8 cellular contexts compared by ENCODE assay signal in genomic region chr1:145286924-145287555, GRCh38. TPM values are rescaled to one million over a fixed set of nuclear protein-coding genes. Genes with fewer than 3 reads are reported as not detected.
A peak's percentile ranks its signal among the peaks of the same experiment; 100 is the strongest.
DNase-seq lines count a peak whose midpoint lies in the region; ATAC-seq and TF ChIP-seq lines count a peak whose summit lies in the region.
"Not testable (repeated sequence)": the region's sequence is repeated elsewhere in the genome, so short reads cannot be mapped to it uniquely, and the experiment has no call there.

No MANE protein-coding gene starts in this region.

- not testable (repeated sequence) for H3K27me3 Mint-ChIP-seq in H9 (ENCODE audit: low read depth); activated T-cell treated with anti-CD3 and anti-CD28 coated beads, Interleukin-2, amount 50 U/mL, for 72 hours (ENCODE audit: low read depth); naive B cell

- not testable (repeated sequence) for BruUV-seq in A673 (replicated peaks; lab: Mats Ljungman, UMichigan)

- no CpG with 5 or more reads among the region's 41 CpGs for WGBS in H9 (ENCODE audit: extremely low coverage, insufficient read length, low lambda C conversion rate)

- H4K91ac ChIP-seq in H9 (ENCODE audit: insufficient read length, low read depth, low read length) = not testable (repeated sequence)

- TF ChIP-seq CTCF in A673 (conservative IDR thresholded peaks at IDR 0.05; ENCODE audit: low read depth, low read length); colonic mucosa (IDR thresholded peaks at IDR 0.05); left ventricle myocardium inferior (IDR thresholded peaks at IDR 0.05; ENCODE audit: borderline replicate concordance): not testable (repeated sequence)
- peak; percentile 40; the same call in 2 of the 3 replicates for TF ChIP-seq CTCF in H9 (conservative IDR thresholded peaks at IDR 0.05)

- H3K4me3 ChIP-seq in A673 (ENCODE audit: low read depth, low read length, poor library complexity, severe bottlenecking) = peak overlapping the region; percentile 50
- peak overlapping the region; percentile 25 for H3K4me3 ChIP-seq in colonic mucosa
- peak overlapping the region; percentile 60 for H3K4me3 ChIP-seq in left ventricle myocardium inferior

- H3T11ph ChIP-seq in H9 (ENCODE audit: low read length) = not testable (repeated sequence)

- H3K9me3 Mint-ChIP-seq in H9; activated T-cell treated with anti-CD3 and anti-CD28 coated beads, Interleukin-2, amount 50 U/mL, for 72 hours; naive B cell: not testable (repeated sequence)

- not testable (repeated sequence) for H2AK5ac ChIP-seq in H9 (ENCODE audit: insufficient read length, low read length)

- not testable (repeated sequence) for H3K4me2 ChIP-seq in H9 (ENCODE audit: insufficient read depth, insufficient read length, low read length)

- not testable (repeated sequence) for H2BK12ac ChIP-seq in H9 (ENCODE audit: insufficient read length, low read depth, low read length)

- H3K27me3 ChIP-seq in A673 (replicated peaks; ENCODE audit: insufficient read depth, low read depth, low read length, poor library complexity); H9 (ENCODE audit: insufficient read depth, low read length); colonic mucosa; left ventricle myocardium inferior (ENCODE audit: low read depth): not testable (repeated sequence)

- not testable (repeated sequence) for H4K5ac ChIP-seq in H9 (ENCODE audit: insufficient read length, low read depth, low read length)

- not testable (repeated sequence) for H3K14ac ChIP-seq in H9 (ENCODE audit: insufficient read depth, low read length)

- H2AFZ ChIP-seq in H9 (ENCODE audit: low read length) = not testable (repeated sequence)

- H3K18ac ChIP-seq in H9 (ENCODE audit: insufficient read length, low read depth, low read length) = not testable (repeated sequence)

- POLR2A ChIA-PET in A673 (lab: Charles Lee; ENCODE audit: low non-redundant PET) = not testable (repeated sequence)

- ATAC-seq in activated T-cell treated with anti-CD3 and anti-CD28 coated beads, Interleukin-2, amount 50 U/mL, for 72 hours (replicated peaks in 1 of 2); naive B cell (ENCODE audit: low read depth in 2 of 2): not testable (repeated sequence)

- H3K4me1 ChIP-seq in A673 (ENCODE audit: insufficient read depth, low read length, poor library complexity, severe bottlenecking); H9 (ENCODE audit: insufficient read depth, low read length); colonic mucosa; left ventricle myocardium inferior: not testable (repeated sequence)

- not testable (repeated sequence) for H3K79me2 ChIP-seq in H9 (ENCODE audit: insufficient read depth, low read length)

- not testable (repeated sequence) for H3K4me1 Mint-ChIP-seq in H9, naive B cell
- peaks cover 11% of the 10 kb centered on the region for H3K4me1 Mint-ChIP-seq in activated T-cell treated with anti-CD3 and anti-CD28 coated beads, Interleukin-2, amount 50 U/mL, for 72 hours (ENCODE audit: low read depth)

- not testable (repeated sequence) for H3K4ac ChIP-seq in H9 (ENCODE audit: low read depth, low read length)

- H4K20me1 ChIP-seq in H9 (ENCODE audit: control insufficient read depth, insufficient read depth, insufficient read length) = not testable (repeated sequence)

- intact Hi-C loops in A673 (cut with micrococcal nuclease; ENCODE audit: unreplicated experiment); colonic mucosa (cut with DNase I); left ventricle myocardium inferior (cut with micrococcal nuclease): not testable (repeated sequence)

- H2BK20ac ChIP-seq in H9 (ENCODE audit: low read depth, low read length, poor library complexity, severe bottlenecking) = not testable (repeated sequence)

- H3K27ac ChIP-seq in A673 (ENCODE audit: low read depth, low read length, poor library complexity, severe bottlenecking); H9 (ENCODE audit: insufficient read length, low read depth, low read length); colonic mucosa; left ventricle myocardium inferior (replicated peaks): not testable (repeated sequence)

- not testable (repeated sequence) for H3K23me2 ChIP-seq in H9 (ENCODE audit: insufficient read length, low read depth, low read length, poor library complexity, severe bottlenecking)

- H3K4me3 Mint-ChIP-seq in H9 = peak overlapping the region; percentile 74 to 90
- H3K4me3 Mint-ChIP-seq in activated T-cell treated with anti-CD3 and anti-CD28 coated beads, Interleukin-2, amount 50 U/mL, for 72 hours = peak overlapping the region; percentile 79 to 98
- H3K4me3 Mint-ChIP-seq in naive B cell = peak overlapping the region; percentile 80 to 98 (median 94)

- H4K8ac ChIP-seq in H9 (replicated peaks; ENCODE audit: insufficient read length, low read depth, low read length) = not testable (repeated sequence)

- H3K36me3 ChIP-seq in A673 (ENCODE audit: insufficient read depth, low read length, poor library complexity, severe bottlenecking); colonic mucosa; left ventricle myocardium inferior: not testable (repeated sequence)

- not testable (repeated sequence) for H3K36me3 Mint-ChIP-seq in H9 (ENCODE audit: insufficient read depth in 1 of 3, low read depth in 3 of 3); activated T-cell treated with anti-CD3 and anti-CD28 coated beads, Interleukin-2, amount 50 U/mL, for 72 hours (ENCODE audit: insufficient read depth in 2 of 2); naive B cell

- DNase-seq in A673 (ENCODE audit: low spot score) (peak; percentile 9), H9 (peak; percentile 25), SW480 (ENCODE audit: low spot score) (peak; percentile 2), colonic mucosa (peak; percentile 23), left ventricle myocardium inferior (peak; percentile 11), naive B cell (peak; percentile 42)
- DNase-seq in activated T-cell treated with anti-CD3 and anti-CD28 coated beads, Interleukin-2, amount 50 U/mL, for 72 hours = peak; percentile 46 to 53
- peak in 2 of 3 donors; percentile 4 to 5 for DNase-seq in stimulated activated CD4-positive, alpha-beta T cell treated with anti-CD3 and anti-CD28 coated beads, Interleukin-12 subunit alpha, Interleukin-12 subunit beta, amount 100 ng/mL, for 48 hours (ENCODE audit: low read depth in 2 of 3, low spot score in 1 of 3)

- H3K27ac Mint-ChIP-seq in H9; activated T-cell treated with anti-CD3 and anti-CD28 coated beads, Interleukin-2, amount 50 U/mL, for 72 hours: not testable (repeated sequence)
- H3K27ac Mint-ChIP-seq in naive B cell = peak overlapping the region in 3 of 6 donors; percentile 94 to 98 (median 95)

- H3K79me1 ChIP-seq in H9 (ENCODE audit: insufficient read depth, low read depth, low read length, poor library complexity, severe bottlenecking) = not testable (repeated sequence)

- H2BK5ac ChIP-seq in H9 (ENCODE audit: insufficient read length, low read length) = not testable (repeated sequence)

- H2BK15ac ChIP-seq in H9 (ENCODE audit: low read depth, low read length) = not testable (repeated sequence)

- not testable (repeated sequence) for H3K9ac ChIP-seq in H9 (ENCODE audit: extremely low read depth, insufficient read length, low read length); colonic mucosa (ENCODE audit: low read depth in 2 of 2, low read length in 2 of 2)

- H3K56ac ChIP-seq in H9 (ENCODE audit: insufficient read length, low read depth, low read length) = not testable (repeated sequence)

- H3K9me3 ChIP-seq in A673 (ENCODE audit: low read depth, low read length, poor library complexity, severe bottlenecking); H9 (ENCODE audit: control insufficient read depth, low read depth, low read length); colonic mucosa; left ventricle myocardium inferior (replicated peaks): not testable (repeated sequence)

- not testable (repeated sequence) for H3K23ac ChIP-seq in H9 (ENCODE audit: insufficient read length, low read depth, low read length)

- CTCF ChIA-PET in A673 (lab: Charles Lee) = not testable (repeated sequence)

- H2BK120ac ChIP-seq in H9 (ENCODE audit: low read depth, low read length, poor library complexity, severe bottlenecking) = not testable (repeated sequence)

RNA-seq across cellular contexts. Expression of gene PPIAL4D, which starts 45.1 kb away (rescaled TPM):
- total RNA-seq in A673 (2021) (not detected in 2 replicates), H9 (2021) (not detected in 2 replicates), colonic mucosa (not detected), left ventricle myocardium inferior (not detected)
- total RNA-seq in activated T-cell treated with anti-CD3 and anti-CD28 coated beads, Interleukin-2, amount 50 U/mL, for 72 hours = not detected
- polyA plus RNA-seq in naive B cell (ENCODE audit: low read depth in 6 of 6) = not detected
